8 cellular contexts compared by ENCODE assay signal in the genomic region with DNA sequence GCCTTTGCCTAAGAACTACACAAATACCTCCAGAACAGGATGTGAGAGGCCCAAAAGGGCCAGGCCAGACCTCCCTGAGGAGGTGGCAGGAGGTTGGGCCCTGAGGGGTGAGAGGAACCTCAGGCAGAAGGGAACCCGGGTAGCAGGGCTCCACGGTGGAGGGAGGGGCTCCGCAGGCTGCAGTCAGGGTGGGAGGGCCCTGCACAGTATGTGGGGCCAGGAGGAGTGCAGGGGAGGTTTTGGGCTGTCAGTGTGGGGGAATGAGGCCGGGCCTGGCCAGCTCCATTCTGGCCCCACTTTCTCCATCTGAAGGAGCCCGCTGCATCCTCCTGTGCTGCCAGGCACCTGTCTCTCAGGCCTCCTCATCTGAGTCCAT. TPM values are rescaled to one million over a fixed set of nuclear protein-coding genes. Genes with fewer than 3 reads are reported as not detected.
DNase-seq lines count a peak whose midpoint lies in the region; ATAC-seq and TF ChIP-seq lines count a peak whose summit lies in the region.

No MANE protein-coding gene starts in this region.

- TF ChIP-seq CTCF in WERI-Rb-1 (IDR thresholded peaks at IDR 0.05; ENCODE audit: low read depth, low read length): no peak

- H3K36me3 Mint-ChIP-seq in activated T-cell treated with anti-CD3 and anti-CD28 coated beads, Interleukin-2, amount 50 U/mL, for 24 hours (ENCODE audit: low read depth): peaks cover 29% of the 10 kb centered on the region
- H3K36me3 Mint-ChIP-seq in activated CD8-positive, alpha-beta T cell treated with anti-CD3 and anti-CD28 coated beads, Interleukin-2, amount 10 ng/mL, durations not matched to agents 7 days and 5 days (ENCODE audit: low read depth): peaks cover 35% of the 10 kb centered on the region

- peak overlapping the region; percentile 90 for H3K4me3 Mint-ChIP-seq in activated T-cell treated with anti-CD3 and anti-CD28 coated beads, Interleukin-2, amount 50 U/mL, for 24 hours
- peak overlapping the region; percentile 97 for H3K4me3 Mint-ChIP-seq in activated CD8-positive, alpha-beta T cell treated with anti-CD3 and anti-CD28 coated beads, Interleukin-2, amount 10 ng/mL, durations not matched to agents 7 days and 5 days

- DNase-seq in activated T-cell treated with anti-CD3 and anti-CD28 coated beads, Interleukin-2, amount 50 U/mL, for 24 hours: peak; percentile 62
- no peak for DNase-seq in activated T-cell treated with anti-CD3 and anti-CD28 coated beads, Interleukin-2, amount 50 U/mL, for 1 hour
- DNase-seq in activated CD8-positive, alpha-beta T cell treated with anti-CD3 and anti-CD28 coated beads, Interleukin-2, amount 10 ng/mL, durations not matched to agents 7 days and 5 days: peak; percentile 72
- DNase-seq in islet precursor cell (peak; percentile 55), occipital lobe (lab: John Stamatoyannopoulos, UW) (no peak), WERI-Rb-1 (no peak)

- no peaks in the 10 kb centered on the region for H3K9me3 ChIP-seq in WERI-Rb-1 (ENCODE audit: severe bottlenecking)

- peak; percentile 21 for ATAC-seq in activated CD8-positive, alpha-beta T cell treated with anti-CD3 and anti-CD28 coated beads, Interleukin-2, amount 10 ng/mL, durations not matched to agents 7 days and 5 days
- ATAC-seq in GM18858 (IDR thresholded peaks at IDR 0.05; ENCODE audit: unreplicated experiment): no peak

- H3K27ac Mint-ChIP-seq in activated T-cell treated with anti-CD3 and anti-CD28 coated beads, Interleukin-2, amount 50 U/mL, for 24 hours: peak overlapping the region; percentile 96
- H3K27ac Mint-ChIP-seq in activated CD8-positive, alpha-beta T cell treated with anti-CD3 and anti-CD28 coated beads, Interleukin-2, amount 10 ng/mL, durations not matched to agents 7 days and 5 days: peak overlapping the region; percentile 99

- no peaks in the 10 kb centered on the region for H3K27me3 Mint-ChIP-seq in activated T-cell treated with anti-CD3 and anti-CD28 coated beads, Interleukin-2, amount 50 U/mL, for 24 hours
- no peaks in the 10 kb centered on the region for H3K27me3 Mint-ChIP-seq in activated CD8-positive, alpha-beta T cell treated with anti-CD3 and anti-CD28 coated beads, Interleukin-2, amount 10 ng/mL, durations not matched to agents 7 days and 5 days (ENCODE audit: low read depth)

- peaks cover 80% of the 10 kb centered on the region for H3K4me1 Mint-ChIP-seq in activated T-cell treated with anti-CD3 and anti-CD28 coated beads, Interleukin-2, amount 50 U/mL, for 24 hours (ENCODE audit: low read depth)
- peaks cover 84% of the 10 kb centered on the region for H3K4me1 Mint-ChIP-seq in activated CD8-positive, alpha-beta T cell treated with anti-CD3 and anti-CD28 coated beads, Interleukin-2, amount 10 ng/mL, durations not matched to agents 7 days and 5 days (ENCODE audit: low read depth)

- POLR2A ChIA-PET in activated CD8-positive, alpha-beta T cell treated with anti-CD3 and anti-CD28 coated beads, Interleukin-2, amount 10 ng/mL, durations not matched to agents 7 days and 5 days (lab: Charles Lee): interaction anchor here (1.2 to 10.4 kb wide), 6 partner anchors 8 to 241 kb away, joined by 4 to 119 read pairs (median 14); a partner anchor contains a TSS

- H3K36me3 ChIP-seq in WERI-Rb-1: peaks cover 9% of the 10 kb centered on the region

- H3K4me3 ChIP-seq in WERI-Rb-1 (ENCODE audit: low read depth, low read length): no peak overlapping the region

- CTCF ChIA-PET in activated CD8-positive, alpha-beta T cell treated with anti-CD3 and anti-CD28 coated beads, Interleukin-2, amount 10 ng/mL, durations not matched to agents 7 days and 5 days (lab: Charles Lee): interaction anchor here (1.0 to 5.2 kb wide), 9 partner anchors 8 to 203 kb away, joined by 3 to 106 read pairs (median 6); a partner anchor contains a TSS

- H3K27ac ChIP-seq in temporal lobe (ENCODE audit: low read depth, low read length): peak overlapping the region; percentile 62
- no peak overlapping the region; the same call in 1 of the 2 replicates for H3K27ac ChIP-seq in WERI-Rb-1

- H3K9me3 Mint-ChIP-seq in activated T-cell treated with anti-CD3 and anti-CD28 coated beads, Interleukin-2, amount 50 U/mL, for 24 hours: no peaks in the 10 kb centered on the region
- H3K9me3 Mint-ChIP-seq in activated CD8-positive, alpha-beta T cell treated with anti-CD3 and anti-CD28 coated beads, Interleukin-2, amount 10 ng/mL, durations not matched to agents 7 days and 5 days (ENCODE audit: insufficient read depth): peaks cover 3% of the 10 kb centered on the region

- no peaks in the 10 kb centered on the region for H3K27me3 ChIP-seq in WERI-Rb-1 (ENCODE audit: insufficient read depth, low read depth, severe bottlenecking)

RNA-seq across cellular contexts. Expression of a gene that starts 25.9 kb away (rescaled TPM):
- total RNA-seq in activated CD8-positive, alpha-beta T cell treated with anti-CD3 and anti-CD28 coated beads, Interleukin-2, amount 10 ng/mL, durations not matched to agents 7 days and 5 days: 10 to 100 TPM; 26.4 to 29.7 TPM
- total RNA-seq in temporal lobe: 13.0 TPM
- total RNA-seq in occipital lobe: 12.2 TPM

RNA-seq across cellular contexts. Expression of a gene that starts 55.1 kb away (rescaled TPM):
- total RNA-seq in activated CD8-positive, alpha-beta T cell treated with anti-CD3 and anti-CD28 coated beads, Interleukin-2, amount 10 ng/mL, durations not matched to agents 7 days and 5 days: 100 to 1,000 TPM; 382 to 384 TPM
- 20.4 TPM for total RNA-seq in temporal lobe
- 30.6 TPM for total RNA-seq in occipital lobe

Comparison
In these comparisons a context has a peak if more than half of its experiments do, and no peak if none do; other contexts are left out.
1. DNase-seq: peak in activated T-cell treated with anti-CD3 and anti-CD28 coated beads, Interleukin-2, amount 50 U/mL, for 24 hours (single experiment), activated CD8-positive, alpha-beta T cell treated with anti-CD3 and anti-CD28 coated beads, Interleukin-2, amount 10 ng/mL, durations not matched to agents 7 days and 5 days (single experiment) and islet precursor cell (single experiment); none in activated T-cell treated with anti-CD3 and anti-CD28 coated beads, Interleukin-2, amount 50 U/mL, for 1 hour (single experiment), occipital lobe (single experiment) and WERI-Rb-1 (single experiment).
2. RNA of a gene that starts 55.1 kb away (total RNA-seq): 382 to 384 TPM in activated CD8-positive, alpha-beta T cell treated with anti-CD3 and anti-CD28 coated beads, Interleukin-2, amount 10 ng/mL, durations not matched to agents 7 days and 5 days; 30.6 TPM in occipital lobe (single experiment) and 20.4 TPM in temporal lobe (single experiment); every median in the first group is over 10 times any median in the second.